In genomic region chr17:33516645-33517044, GRCh38 we compare ENCODE assay signal across 8 cellular contexts.
"Had no signal": no experiment of that assay in that cellular context is flagged by ENCODE, and none has a peak within 500 bp of the region (broad histone marks: within the 10 kb centered on the region; RNA-seq: fewer than 3 reads in every experiment).

No MANE protein-coding gene starts in this region.

- ATAC-seq: HCT116, HepG2 had no signal

- H3K9me3 ChIP-seq: HAP-1 had no signal

- H2AFZ ChIP-seq: GM23248 had no signal

- DNase-seq: GM23248, GOT3, H7, HFFc6 had no signal

- H3K9ac ChIP-seq: GM23248 had no signal

- H3K4me1 ChIP-seq: HAP-1 had no signal

- H3K4me3 ChIP-seq: GM23248, HAP-1 had no signal

- H3K36me3 ChIP-seq: HAP-1 had no signal

- H3K27ac ChIP-seq: GM23248, HL-60 had no signal
